ENCODE assay signal across 8 cellular contexts in genomic region chr5:891117-891836, GRCh38. TPM values are rescaled to one million over a fixed set of nuclear protein-coding genes. Genes with fewer than 3 reads are reported as not detected.
DNase-seq lines count a peak whose midpoint lies in the region; ATAC-seq, FAIRE-seq and TF ChIP-seq lines count a peak whose summit lies in the region.

No MANE protein-coding gene starts in this region.

- H3K4me2 ChIP-seq in A549, result peak overlapping the region; percentile 99

- H3K27me3 ChIP-seq in HUES48 (ENCODE audit: control insufficient read depth, insufficient read depth, low read length), result no peaks in the 10 kb centered on the region
- H3K27me3 ChIP-seq in thymus (ENCODE audit: control insufficient read depth, insufficient read depth), result no peaks in the 10 kb centered on the region

- CTCF ChIA-PET in A549 (lab: Yijun Ruan, JAX), result interaction anchor here (1.2 to 8.9 kb wide), 4 partner anchors 11 to 222 kb away, joined by 3 to 89 read pairs (median 8); no protein-coding TSS in a partner anchor
- CTCF ChIA-PET in activated CD8-positive, alpha-beta T cell treated with anti-CD3 and anti-CD28 coated beads, Interleukin-2, amount 10 ng/mL, durations not matched to agents 7 days and 5 days (lab: Charles Lee), result interaction anchor here (1.5 to 3.4 kb wide), 2 partner anchors 11 to 219 kb away, joined by 4 to 22 read pairs; no protein-coding TSS in a partner anchor

- no peaks in the 10 kb centered on the region for H3K27me3 Mint-ChIP-seq in activated CD8-positive, alpha-beta T cell treated with anti-CD3 and anti-CD28 coated beads, Interleukin-2, amount 10 ng/mL, durations not matched to agents 7 days and 5 days (ENCODE audit: low read depth)

- FAIRE-seq in A549 (lab: Jason Lieb, UNC), result no peak
- FAIRE-seq in kidney (lab: Jason Lieb, UNC), result no peak

- H3K27ac ChIP-seq in A549 (peak overlapping the region; percentile 98 to 100), HUES48 (ENCODE audit: low read depth, low read length) (peak overlapping the region; percentile 91), kidney (ENCODE audit: low read depth in 2 of 2, low read length in 2 of 2) (peak overlapping the region in 1 of 2 donors; percentile 13), thymus (ENCODE audit: low read depth) (no peak overlapping the region)

- H3K9me3 Mint-ChIP-seq in activated CD8-positive, alpha-beta T cell treated with anti-CD3 and anti-CD28 coated beads, Interleukin-2, amount 10 ng/mL, durations not matched to agents 7 days and 5 days (ENCODE audit: insufficient read depth), result no peaks in the 10 kb centered on the region

- peaks cover 43% of the 10 kb centered on the region for H3K4me1 Mint-ChIP-seq in activated CD8-positive, alpha-beta T cell treated with anti-CD3 and anti-CD28 coated beads, Interleukin-2, amount 10 ng/mL, durations not matched to agents 7 days and 5 days (ENCODE audit: low read depth)

- no peak for TF ChIP-seq CTCF in A549 (IDR thresholded peaks at IDR 0.05)
- no peak for TF ChIP-seq CTCF in kidney (IDR thresholded peaks at IDR 0.05; ENCODE audit: borderline replicate concordance, extremely low read depth, insufficient read depth)

- peak overlapping the region; percentile 93 for H3K27ac Mint-ChIP-seq in activated CD8-positive, alpha-beta T cell treated with anti-CD3 and anti-CD28 coated beads, Interleukin-2, amount 10 ng/mL, durations not matched to agents 7 days and 5 days

- POLR2A ChIA-PET in A549 (lab: Yijun Ruan, JAX), result no interaction called here
- POLR2A ChIA-PET in activated CD8-positive, alpha-beta T cell treated with anti-CD3 and anti-CD28 coated beads, Interleukin-2, amount 10 ng/mL, durations not matched to agents 7 days and 5 days (lab: Charles Lee), result interaction anchor here (0.9 kb wide), 1 partner anchor 17 kb away, joined by 4 read pairs; no protein-coding TSS in a partner anchor

- intact Hi-C loops in kidney (cut with DNase I), result no loop called here

- WGBS in A549 (ENCODE audit: missing lambda C conversion rate), result 35% methylated on average over 33 of the region's 34 CpGs
- WGBS in thymus, result 95% methylated on average over 34 of the region's 34 CpGs

- no peaks in the 10 kb centered on the region for H3K9me3 ChIP-seq in A549
- H3K9me3 ChIP-seq in HUES48 (ENCODE audit: control insufficient read depth, insufficient read depth, low read length), result no peaks in the 10 kb centered on the region
- H3K9me3 ChIP-seq in kidney (ENCODE audit: control insufficient read depth in 1 of 2, low read length in 2 of 2), result no peaks in the 10 kb centered on the region
- H3K9me3 ChIP-seq in thymus (ENCODE audit: control insufficient read depth), result no peaks in the 10 kb centered on the region

- H3K36me3 Mint-ChIP-seq in activated CD8-positive, alpha-beta T cell treated with anti-CD3 and anti-CD28 coated beads, Interleukin-2, amount 10 ng/mL, durations not matched to agents 7 days and 5 days (ENCODE audit: low read depth), result peaks cover 76% of the 10 kb centered on the region

- no peak for TF ChIP-seq POLR2A in A549 (IDR thresholded peaks at IDR 0.05; ENCODE audit: low read length)

- H3K4me1 ChIP-seq in A549, result peaks cover 20% of the 10 kb centered on the region
- H3K4me1 ChIP-seq in HUES48 (ENCODE audit: control insufficient read depth, insufficient read depth, low read length), result peaks cover 9% of the 10 kb centered on the region; the same call in 1 of the 2 replicates
- H3K4me1 ChIP-seq in kidney (ENCODE audit: control insufficient read depth in 1 of 2, insufficient read depth in 1 of 2, low read depth in 1 of 2, low read length in 2 of 2), result peaks cover 4 to 20% of the 10 kb centered on the region in 2 donors
- H3K4me1 ChIP-seq in thymus (ENCODE audit: control insufficient read depth, insufficient read depth, low read length), result peaks cover 22% of the 10 kb centered on the region

- ATAC-seq in A549 (peak; percentile 22 to 76; a peak in 3 of 6 replicates), GM19023 (IDR thresholded peaks at IDR 0.05; ENCODE audit: unreplicated experiment) (no peak)
- no peak for ATAC-seq in activated CD8-positive, alpha-beta T cell treated with anti-CD3 and anti-CD28 coated beads, Interleukin-2, amount 10 ng/mL, durations not matched to agents 7 days and 5 days

- no peak for TF ChIP-seq RAD21 in A549 (conservative IDR thresholded peaks at IDR 0.05 in 1 of 2, IDR thresholded peaks at IDR 0.05 in 1 of 2)

- H3K4me3 ChIP-seq in A549 (peak overlapping the region; percentile 96), HUES48 (ENCODE audit: low read depth, low read length) (peak overlapping the region; percentile 89), kidney (ENCODE audit: low read length in 2 of 2) (peak overlapping the region; percentile 79 to 83), thymus (ENCODE audit: low read length) (peak overlapping the region; percentile 90)

- H3K9ac ChIP-seq in HUES48 (ENCODE audit: low read depth, low read length), result peak overlapping the region; percentile 94
- H3K9ac ChIP-seq in kidney (ENCODE audit: low read length in 2 of 2), result peak overlapping the region; percentile 66 to 91

- DNase-seq in A549 (ENCODE audit: low read depth in 1 of 2, low spot score in 1 of 2), result peak; percentile 60 to 62
- no peak for DNase-seq in activated CD8-positive, alpha-beta T cell treated with anti-CD3 and anti-CD28 coated beads, Interleukin-2, amount 10 ng/mL, durations not matched to agents 7 days and 5 days
- no peak for DNase-seq in kidney
- no peak for DNase-seq in NCI-H2196 (lab: John Stamatoyannopoulos, UW; ENCODE audit: unreplicated experiment)
- no peak for DNase-seq in Ammon's horn (ENCODE audit: low spot score)

- peaks cover 77% of the 10 kb centered on the region for H3K36me3 ChIP-seq in HUES48 (ENCODE audit: control insufficient read depth, insufficient read depth, low read length)
- H3K36me3 ChIP-seq in kidney (ENCODE audit: control insufficient read depth in 1 of 2, insufficient read depth in 2 of 2, low read length in 2 of 2), result peaks cover 22 to 43% of the 10 kb centered on the region in 2 donors
- peaks cover 41% of the 10 kb centered on the region for H3K36me3 ChIP-seq in thymus (ENCODE audit: control insufficient read depth, insufficient read depth)

- H3K4me3 Mint-ChIP-seq in activated CD8-positive, alpha-beta T cell treated with anti-CD3 and anti-CD28 coated beads, Interleukin-2, amount 10 ng/mL, durations not matched to agents 7 days and 5 days, result peak overlapping the region; percentile 90

- TF ChIP-seq EP300 in A549 (IDR thresholded peaks at IDR 0.05), result no peak

TF ChIP-seq in A549, 52 proteins besides CTCF, POLR2A, EP300 and RAD21 (continues in another document):
- no peak for TF ChIP-seq BCL3 (IDR thresholded peaks at IDR 0.05)
- TF ChIP-seq HES2 (IDR thresholded peaks at IDR 0.05), result no peak
- TF ChIP-seq FOXS1 (CRISPR knock-in tag; IDR thresholded peaks at IDR 0.05), result no peak
- TF ChIP-seq RFX5 (IDR thresholded peaks at IDR 0.05), result no peak
- TF ChIP-seq JUN (IDR thresholded peaks at IDR 0.05), result no peak

RNA-seq across cellular contexts. Expression of gene BRD9, which starts 1.3 kb away (rescaled TPM):
- polyA plus RNA-seq in A549 (2011; rRNA removed) (11.6 and 15.8 TPM in 2 replicates), A549 (2017; fragmentation: RNase III; extraction: RNeasy Plus Mini Kit Qiagen cat#74134 plus additional on column Dnase treatment) (28.9 to 31.0 TPM (median 29.6 TPM) in 3 replicates), kidney (ENCODE audit: insufficient read depth, low read depth, low replicate concordance) (17.5 TPM), thymus (54.8 TPM)
- 13.1 and 14.0 TPM in 2 replicates for polyA plus RNA-seq in A549 (2012; cell fraction: cytosol; rRNA removed)
- 48.6 and 72.1 TPM in 2 replicates for polyA plus RNA-seq in A549 (2012; cell fraction: nucleus; rRNA removed)
- polyA minus RNA-seq in A549 (2011; rRNA and poly(A)+ RNA removed), result 19.2 and 25.4 TPM in 2 replicates
- total RNA-seq in activated CD8-positive, alpha-beta T cell treated with anti-CD3 and anti-CD28 coated beads, Interleukin-2, amount 10 ng/mL, durations not matched to agents 7 days and 5 days, result 10 to 100 TPM; 58.9 to 60.7 TPM
- total RNA-seq in kidney, result 38.0 TPM

RNA-seq across cellular contexts. Expression of gene TRIP13, which starts 1.4 kb away (rescaled TPM):
- polyA plus RNA-seq in A549 (2011; rRNA removed) (62.4 and 82.4 TPM in 2 replicates), A549 (2017; fragmentation: RNase III; extraction: RNeasy Plus Mini Kit Qiagen cat#74134 plus additional on column Dnase treatment) (54.0 to 60.2 TPM (median 54.6 TPM) in 3 replicates), kidney (ENCODE audit: insufficient read depth, low read depth, low replicate concordance) (0.86 TPM), thymus (2.1 TPM)
- 42.1 and 48.3 TPM in 2 replicates for polyA plus RNA-seq in A549 (2012; cell fraction: cytosol; rRNA removed)
- polyA plus RNA-seq in A549 (2012; cell fraction: nucleus; rRNA removed), result 32.4 and 42.7 TPM in 2 replicates
- 30.4 and 32.2 TPM in 2 replicates for polyA minus RNA-seq in A549 (2011; rRNA and poly(A)+ RNA removed)
- 10 to 100 TPM; 38.6 to 42.6 TPM for total RNA-seq in activated CD8-positive, alpha-beta T cell treated with anti-CD3 and anti-CD28 coated beads, Interleukin-2, amount 10 ng/mL, durations not matched to agents 7 days and 5 days
- 1.6 TPM for total RNA-seq in kidney

RNA-seq across cellular contexts. Expression of gene ZDHHC11, which starts 40.5 kb away (rescaled TPM):
- polyA plus RNA-seq in A549 (2011; rRNA removed) (2.6 and 9.9 TPM in 2 replicates), A549 (2017; fragmentation: RNase III; extraction: RNeasy Plus Mini Kit Qiagen cat#74134 plus additional on column Dnase treatment) (12.9 to 16.0 TPM (median 13.7 TPM) in 3 replicates), kidney (ENCODE audit: insufficient read depth, low read depth, low replicate concordance) (1.6 TPM), thymus (9.6 TPM)
- polyA plus RNA-seq in A549 (2012; cell fraction: cytosol; rRNA removed), result 3.8 and 4.7 TPM in 2 replicates
- polyA plus RNA-seq in A549 (2012; cell fraction: nucleus; rRNA removed), result 67.7 and 100 TPM in 2 replicates
- polyA minus RNA-seq in A549 (2011; rRNA and poly(A)+ RNA removed), result 13.4 and 20.0 TPM in 2 replicates
- total RNA-seq in activated CD8-positive, alpha-beta T cell treated with anti-CD3 and anti-CD28 coated beads, Interleukin-2, amount 10 ng/mL, durations not matched to agents 7 days and 5 days, result 10 to 100 TPM; 11.9 to 17.0 TPM
- 10.1 TPM for total RNA-seq in kidney

Comparison
In these comparisons a context has a peak if more than half of its experiments do, and no peak if none do; other contexts are left out.
1. ATAC-seq: peak in A549 (2 of 2); none in activated CD8-positive, alpha-beta T cell treated with anti-CD3 and anti-CD28 coated beads, Interleukin-2, amount 10 ng/mL, durations not matched to agents 7 days and 5 days (single experiment) and GM19023 (single experiment).
2. DNase-seq: peak in A549 (2 of 2); none in activated CD8-positive, alpha-beta T cell treated with anti-CD3 and anti-CD28 coated beads, Interleukin-2, amount 10 ng/mL, durations not matched to agents 7 days and 5 days (single experiment), kidney (single experiment), NCI-H2196 (single experiment) and Ammon's horn (single experiment).
3. RNA of gene TRIP13, which starts 1.4 kb away (polyA plus RNA-seq): 32.4 to 82.4 TPM in A549; 2.1 TPM in thymus (single experiment) and 0.86 TPM in kidney (single experiment); every median in the first group is over 10 times any median in the second.
4. Peak in every context shown above with its lines, with median percentiles within 50 percentile points of each other: H3K4me3 ChIP-seq.